Comparison of ENCODE assay signal across 16 cellular contexts in the genomic region with DNA sequence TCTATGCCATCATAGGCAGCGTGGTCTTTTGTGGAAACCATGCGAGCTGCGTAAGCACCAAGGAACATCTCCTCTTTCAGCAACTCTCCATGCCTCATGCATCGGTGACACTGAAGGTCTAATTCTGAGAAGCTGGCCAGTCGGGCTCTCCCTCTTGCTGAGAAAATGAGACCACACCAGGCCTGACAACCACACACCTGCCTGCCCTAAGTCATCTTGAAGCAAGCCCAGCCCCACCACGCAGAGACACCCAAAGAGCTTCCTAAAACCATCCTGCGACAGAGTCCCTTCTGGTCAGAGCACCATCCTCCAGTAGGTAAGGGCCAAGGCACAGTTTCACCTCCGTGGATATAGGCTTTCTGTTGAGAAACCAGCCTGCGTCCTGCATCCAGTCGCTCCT. TPM values are rescaled to one million over a fixed set of nuclear protein-coding genes. Genes with fewer than 3 reads are reported as not detected.
DNase-seq lines count a peak whose midpoint lies in the region; ATAC-seq lines count a peak whose summit lies in the region.
"Had no signal": no experiment of that assay in that cellular context is flagged by ENCODE, and none has a peak within 500 bp of the region (broad histone marks: within the 10 kb centered on the region; RNA-seq: fewer than 3 reads in every experiment).

No MANE protein-coding gene starts in this region.

- ATAC-seq in activated T-cell treated with anti-CD3 and anti-CD28 coated beads, Interleukin-2, amount 50 U/mL, for 72 hours (replicated peaks in 1 of 2) = peak in 1 of 2 donors; percentile 19
- ATAC-seq in T-helper 17 cell (no peak), GM19035 (IDR thresholded peaks at IDR 0.05; ENCODE audit: unreplicated experiment) (no peak)
- peak; percentile 32 for ATAC-seq in stimulated activated memory B cell treated with anti-CD40 and anti-IgM and Interleukin-4, amounts not matched to agents 10 μg/mL and 1 μg/mL and 100 μg/mL, for 72 hours
- ATAC-seq: GM23338 had no signal

- H3K27ac Mint-ChIP-seq in activated T-cell treated with anti-CD3 and anti-CD28 coated beads, Interleukin-2, amount 50 U/mL, for 72 hours = peak overlapping the region; percentile 44
- H3K27ac Mint-ChIP-seq in T-helper 17 cell (peak overlapping the region; percentile 88), immature natural killer cell (peak overlapping the region; percentile 69 to 91 (median 88))
- peak overlapping the region; percentile 72 for H3K27ac Mint-ChIP-seq in stimulated activated memory B cell treated with anti-CD40 and anti-IgM and Interleukin-4, amounts not matched to agents 10 μg/mL and 1 μg/mL and 100 μg/mL, for 72 hours
- H3K27ac Mint-ChIP-seq: GM23338 had no signal

- no peak overlapping the region for H3K4me3 Mint-ChIP-seq in activated T-cell treated with anti-CD3 and anti-CD28 coated beads, Interleukin-2, amount 50 U/mL, for 72 hours
- peak overlapping the region; percentile 33 for H3K4me3 Mint-ChIP-seq in T-helper 17 cell
- H3K4me3 Mint-ChIP-seq in immature natural killer cell = peak overlapping the region; percentile 65 to 79 (median 77)
- H3K4me3 Mint-ChIP-seq in stimulated activated memory B cell treated with anti-CD40 and anti-IgM and Interleukin-4, amounts not matched to agents 10 μg/mL and 1 μg/mL and 100 μg/mL, for 72 hours = no peak overlapping the region
- H3K4me3 Mint-ChIP-seq: GM23338 had no signal

- H3K4me1 Mint-ChIP-seq in activated T-cell treated with anti-CD3 and anti-CD28 coated beads, Interleukin-2, amount 50 U/mL, for 72 hours (ENCODE audit: low read depth) = peaks cover 48% of the 10 kb centered on the region
- H3K4me1 Mint-ChIP-seq in T-helper 17 cell (peaks cover 49% of the 10 kb centered on the region), immature natural killer cell (peaks cover 0 to 95% of the 10 kb centered on the region in 2 donors)
- peaks cover 91% of the 10 kb centered on the region for H3K4me1 Mint-ChIP-seq in stimulated activated memory B cell treated with anti-CD40 and anti-IgM and Interleukin-4, amounts not matched to agents 10 μg/mL and 1 μg/mL and 100 μg/mL, for 72 hours

- H3K9me3 ChIP-seq in T-helper 17 cell (ENCODE audit: control insufficient read depth, low read length, poor library complexity, severe bottlenecking) = no peaks in the 10 kb centered on the region

- H3K27me3 Mint-ChIP-seq in activated T-cell treated with anti-CD3 and anti-CD28 coated beads, Interleukin-2, amount 50 U/mL, for 72 hours (ENCODE audit: low read depth) = no peaks in the 10 kb centered on the region
- H3K27me3 Mint-ChIP-seq in T-helper 17 cell (no peaks in the 10 kb centered on the region), immature natural killer cell (ENCODE audit: low read depth in 3 of 3) (peaks cover 0 to 3% (median 2%) of the 10 kb centered on the region in 3 donors)
- H3K27me3 Mint-ChIP-seq in stimulated activated memory B cell treated with anti-CD40 and anti-IgM and Interleukin-4, amounts not matched to agents 10 μg/mL and 1 μg/mL and 100 μg/mL, for 72 hours = no peaks in the 10 kb centered on the region

- no peaks in the 10 kb centered on the region for H3K9me3 Mint-ChIP-seq in activated T-cell treated with anti-CD3 and anti-CD28 coated beads, Interleukin-2, amount 50 U/mL, for 72 hours
- H3K9me3 Mint-ChIP-seq in immature natural killer cell = no peaks in the 10 kb centered on the region
- no peaks in the 10 kb centered on the region for H3K9me3 Mint-ChIP-seq in stimulated activated memory B cell treated with anti-CD40 and anti-IgM and Interleukin-4, amounts not matched to agents 10 μg/mL and 1 μg/mL and 100 μg/mL, for 72 hours
- H3K9me3 Mint-ChIP-seq: GM23338 had no signal

- no peak for DNase-seq in activated T-cell treated with anti-CD3 and anti-CD28 coated beads, Interleukin-2, amount 50 U/mL, for 72 hours
- DNase-seq in activated T-cell treated with anti-CD3 and anti-CD28 coated beads for 4 hours = no peak
- DNase-seq in T-helper 17 cell = no peak
- no peak for DNase-seq in immature natural killer cell
- no peak for DNase-seq in NCI-H1417 (lab: John Stamatoyannopoulos, UW)
- DNase-seq in NAMALWA (ENCODE audit: low spot score) = no peak
- DNase-seq: GF-D8, MM.1S, NCI-H1930, NCI-H2171 treated with DMSO at 0.1 percent for 48 hours, NCI-H510A, NCI-H82, SHP77 treated with DMSO at 0.1 percent for 48 hours had no signal

- H3K36me3 Mint-ChIP-seq in activated T-cell treated with anti-CD3 and anti-CD28 coated beads, Interleukin-2, amount 50 U/mL, for 72 hours (ENCODE audit: insufficient read depth in 2 of 2) = peaks cover 0 to 3% of the 10 kb centered on the region in 2 donors
- H3K36me3 Mint-ChIP-seq in T-helper 17 cell (ENCODE audit: low read depth) = peaks cover 8% of the 10 kb centered on the region
- peaks cover 8 to 21% (median 8%) of the 10 kb centered on the region in 3 donors for H3K36me3 Mint-ChIP-seq in immature natural killer cell
- H3K36me3 Mint-ChIP-seq in stimulated activated memory B cell treated with anti-CD40 and anti-IgM and Interleukin-4, amounts not matched to agents 10 μg/mL and 1 μg/mL and 100 μg/mL, for 72 hours = peaks cover 37% of the 10 kb centered on the region

RNA-seq across cellular contexts. Expression of a gene that starts 26.6 kb away (rescaled TPM):
- total RNA-seq in activated T-cell treated with anti-CD3 and anti-CD28 coated beads, Interleukin-2, amount 50 U/mL, for 72 hours = 100 to 1,000 TPM in 1 of 2 donors, 10 to 100 TPM in 1; 85.6 to 112 TPM
- total RNA-seq in T-helper 17 cell = 100 to 1,000 TPM; 188 to 200 TPM
- 10 to 100 TPM; 30.5 to 94.3 (median 54.9) TPM for polyA plus RNA-seq in immature natural killer cell

Comparison
In these comparisons a context has a peak if more than half of its experiments do, and no peak if none do; other contexts are left out.
1. H3K4me3 Mint-ChIP-seq: peak in T-helper 17 cell (single experiment) and immature natural killer cell (5 of 5); none in activated T-cell treated with anti-CD3 and anti-CD28 coated beads, Interleukin-2, amount 50 U/mL, for 72 hours (0 of 2) and stimulated activated memory B cell treated with anti-CD40 and anti-IgM and Interleukin-4, amounts not matched to agents 10 μg/mL and 1 μg/mL and 100 μg/mL, for 72 hours (single experiment).
2. Peak in every context shown above with its lines, with median percentiles within 50 percentile points of each other: H3K27ac Mint-ChIP-seq.